18 cellular contexts compared by ENCODE assay signal in the genomic region with DNA sequence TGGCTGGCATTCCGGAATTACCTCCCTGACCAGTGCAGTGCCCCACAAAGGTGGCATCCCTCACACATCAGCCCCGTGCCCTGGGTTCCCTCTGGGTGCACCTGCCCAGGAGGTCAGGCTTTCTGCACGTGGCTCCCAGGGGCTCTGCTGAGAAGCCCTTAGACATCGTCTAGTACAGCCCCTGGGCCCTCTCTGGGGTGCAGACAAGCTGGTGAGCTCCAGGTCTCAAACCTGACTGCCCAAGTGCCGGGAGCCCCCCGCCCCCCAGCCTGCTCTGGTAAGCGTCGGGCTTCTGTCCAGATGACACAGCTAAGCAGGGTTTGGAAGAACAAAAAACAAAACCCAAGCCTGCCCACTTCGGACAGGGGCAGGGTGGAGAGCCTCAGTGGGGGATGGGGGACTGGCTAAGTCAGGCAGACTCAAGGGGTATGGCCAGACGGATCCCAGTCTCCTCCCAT. TPM values are rescaled to one million over a fixed set of nuclear protein-coding genes. Genes with fewer than 3 reads are reported as not detected.
A peak's percentile ranks its signal among the peaks of the same experiment; 100 is the strongest.
DNase-seq lines count a peak whose midpoint lies in the region; ATAC-seq and TF ChIP-seq lines count a peak whose summit lies in the region.
"Had no signal": no experiment of that assay in that cellular context is flagged by ENCODE, and none has a peak within 500 bp of the region (broad histone marks: within the 10 kb centered on the region; RNA-seq: fewer than 3 reads in every experiment).

No MANE protein-coding gene starts in this region.

- peak; percentile 75 for DNase-seq in HFFc6
- DNase-seq in natural killer cell treated with Interleukin-12 subunit alpha and Interleukin-12 subunit beta and Interleukin-15 and Interleukin-18, amount 100 ng/mL, for 72 hours (ENCODE audit: low spot score): no peak
- no peak for DNase-seq in tibial nerve (ENCODE audit: low spot score in 2 of 2)
- DNase-seq in endothelial cell (ENCODE audit: low spot score): no peak
- DNase-seq in DMS153 (lab: John Stamatoyannopoulos, UW): no peak
- DNase-seq: activated CD4-positive, alpha-beta T cell treated with anti-CD3 and anti-CD28 coated beads, Interleukin-2, amount 10 ng/mL, durations not matched to agents 24 days and 14 days; activated T-cell treated with anti-CD3 and anti-CD28 coated beads, Interleukin-2, amount 50 U/mL, for 4 hours; CD8-positive, alpha-beta memory T cell; cortex of kidney; KBM-7; midbrain; NCI-H82; stimulated activated CD4-positive, alpha-beta T cell treated with anti-CD3 and anti-CD28 coated beads, Interleukin-1b, Interleukin-23, amount 100 ng/mL, for 48 hours; T-helper 9 cell had no signal

- peaks cover 4% of the 10 kb centered on the region for H3K9me3 Mint-ChIP-seq in HFFc6
- no peaks in the 10 kb centered on the region for H3K9me3 Mint-ChIP-seq in natural killer cell treated with Interleukin-12 subunit alpha and Interleukin-12 subunit beta and Interleukin-15 and Interleukin-18, amount 100 ng/mL, for 72 hours
- H3K9me3 Mint-ChIP-seq in endothelial cell (ENCODE audit: unreplicated experiment): no peaks in the 10 kb centered on the region
- H3K9me3 Mint-ChIP-seq: activated T-cell treated with anti-CD3 and anti-CD28 coated beads, Interleukin-2, amount 50 U/mL, for 4 hours; CD8-positive, alpha-beta memory T cell had no signal

- TF ChIP-seq EP300 in tibial nerve (IDR thresholded peaks at IDR 0.05): no peak

- H3K9me3 ChIP-seq in tibial nerve: no peaks in the 10 kb centered on the region

- no peak overlapping the region for H3K4me3 ChIP-seq in tibial nerve
- H3K4me3 ChIP-seq: GM23338 had no signal

- TF ChIP-seq POLR2A in tibial nerve (IDR thresholded peaks at IDR 0.05): no peak

- peaks cover 21% of the 10 kb centered on the region for H3K36me3 Mint-ChIP-seq in HFFc6 (ENCODE audit: low read depth)
- peaks cover 6% of the 10 kb centered on the region for H3K36me3 Mint-ChIP-seq in natural killer cell treated with Interleukin-12 subunit alpha and Interleukin-12 subunit beta and Interleukin-15 and Interleukin-18, amount 100 ng/mL, for 72 hours
- peaks cover 3% of the 10 kb centered on the region for H3K36me3 Mint-ChIP-seq in endothelial cell (ENCODE audit: low read depth, unreplicated experiment)
- H3K36me3 Mint-ChIP-seq: CD8-positive, alpha-beta memory T cell had no signal

- H3K27me3 Mint-ChIP-seq in HFFc6 (ENCODE audit: insufficient read depth) (peaks cover 25% of the 10 kb centered on the region), endothelial cell (ENCODE audit: unreplicated experiment) (peaks cover 6% of the 10 kb centered on the region)
- peaks cover 0 to 2% of the 10 kb centered on the region in 2 donors for H3K27me3 Mint-ChIP-seq in natural killer cell treated with Interleukin-12 subunit alpha and Interleukin-12 subunit beta and Interleukin-15 and Interleukin-18, amount 100 ng/mL, for 72 hours
- H3K27me3 Mint-ChIP-seq: activated CD4-positive, alpha-beta T cell treated with anti-CD3 and anti-CD28 coated beads, Interleukin-2, amount 10 ng/mL, durations not matched to agents 24 days and 14 days had no signal

- H3K27me3 ChIP-seq in tibial nerve: no peaks in the 10 kb centered on the region

- H3K36me3 ChIP-seq in tibial nerve: no peaks in the 10 kb centered on the region

- H3K4me3 Mint-ChIP-seq in HFFc6 (peak overlapping the region; percentile 83), endothelial cell (ENCODE audit: unreplicated experiment) (no peak overlapping the region)
- no peak overlapping the region for H3K4me3 Mint-ChIP-seq in natural killer cell treated with Interleukin-12 subunit alpha and Interleukin-12 subunit beta and Interleukin-15 and Interleukin-18, amount 100 ng/mL, for 72 hours
- H3K4me3 Mint-ChIP-seq: activated CD4-positive, alpha-beta T cell treated with anti-CD3 and anti-CD28 coated beads, Interleukin-2, amount 10 ng/mL, durations not matched to agents 24 days and 14 days; activated T-cell treated with anti-CD3 and anti-CD28 coated beads, Interleukin-2, amount 50 U/mL, for 4 hours; CD8-positive, alpha-beta memory T cell; GM23338 had no signal

- H3K27ac Mint-ChIP-seq in HFFc6 (peak overlapping the region; percentile 98), endothelial cell (ENCODE audit: unreplicated experiment) (no peak overlapping the region)
- no peak overlapping the region for H3K27ac Mint-ChIP-seq in natural killer cell treated with Interleukin-12 subunit alpha and Interleukin-12 subunit beta and Interleukin-15 and Interleukin-18, amount 100 ng/mL, for 72 hours
- H3K27ac Mint-ChIP-seq: activated CD4-positive, alpha-beta T cell treated with anti-CD3 and anti-CD28 coated beads, Interleukin-2, amount 10 ng/mL, durations not matched to agents 24 days and 14 days; CD8-positive, alpha-beta memory T cell had no signal

- peaks cover 0 to 65% (median 34%) of the 10 kb centered on the region in 4 donors for H3K4me1 ChIP-seq in tibial nerve

- 43 to 45% methylated on average over 8 to 9 of the region's 10 CpGs for WGBS in tibial nerve, 2 donors

- peak; percentile 14 to 22 for ATAC-seq in natural killer cell treated with Interleukin-12 subunit alpha and Interleukin-12 subunit beta and Interleukin-15 and Interleukin-18, amount 100 ng/mL, for 72 hours
- no peak for ATAC-seq in HG02798 (IDR thresholded peaks at IDR 0.05; ENCODE audit: poor library complexity, unreplicated experiment)
- ATAC-seq: activated T-cell treated with anti-CD3 and anti-CD28 coated beads, Interleukin-2, amount 50 U/mL, for 4 hours; GM23338 had no signal

- TF ChIP-seq CTCF in HFFc6 (IDR thresholded peaks at IDR 0.05): no peak
- no peak for TF ChIP-seq CTCF in tibial nerve (IDR thresholded peaks at IDR 0.05)
- no peak for TF ChIP-seq CTCF in endothelial cell (IDR thresholded peaks at IDR 0.05; ENCODE audit: unreplicated experiment)

- H3K27ac ChIP-seq in cingulate gyrus (ENCODE audit: low read depth, low read length): peak overlapping the region; percentile 19
- peak overlapping the region in 3 of 4 donors; percentile 40 to 89 (median 86) for H3K27ac ChIP-seq in tibial nerve

- peaks cover 87% of the 10 kb centered on the region for H3K4me1 Mint-ChIP-seq in HFFc6 (ENCODE audit: low read depth)
- H3K4me1 Mint-ChIP-seq in natural killer cell treated with Interleukin-12 subunit alpha and Interleukin-12 subunit beta and Interleukin-15 and Interleukin-18, amount 100 ng/mL, for 72 hours (ENCODE audit: low read depth in 2 of 2): peaks cover 5 to 6% of the 10 kb centered on the region in 2 donors
- peaks cover 5% of the 10 kb centered on the region for H3K4me1 Mint-ChIP-seq in endothelial cell (ENCODE audit: unreplicated experiment)
- H3K4me1 Mint-ChIP-seq: CD8-positive, alpha-beta memory T cell had no signal

RNA-seq across cellular contexts. Expression of gene TWIST2, which starts 20.2 kb away (rescaled TPM):
- 100 to 1,000 TPM; 127 to 146 (median 137) TPM for total RNA-seq in HFFc6 (2021; fragmentation: NEBNext Ultra II Directional; extraction: Animal tissue kit (Norgen Biotek cat#: 25700))
- not detected for total RNA-seq in natural killer cell treated with Interleukin-12 subunit alpha and Interleukin-12 subunit beta and Interleukin-15 and Interleukin-18, amount 100 ng/mL, for 72 hours
- total RNA-seq in tibial nerve (100 to 1,000 TPM in 3 of 4 donors, 10 to 100 TPM in 1; 72.5 to 140 (median 106) TPM), endothelial cell (ENCODE audit: unreplicated experiment) (not detected)
- total RNA-seq: activated CD4-positive, alpha-beta T cell treated with anti-CD3 and anti-CD28 coated beads, Interleukin-2, amount 10 ng/mL, durations not matched to agents 24 days and 14 days; activated T-cell treated with anti-CD3 and anti-CD28 coated beads, Interleukin-2, amount 50 U/mL, for 4 hours; CD8-positive, alpha-beta memory T cell; frontal cortex had no signal

Comparison
In these comparisons a context has a peak if more than half of its experiments do, and no peak if none do; other contexts are left out.
1. RNA of gene TWIST2, which starts 20.2 kb away (total RNA-seq): 127 to 146 TPM in HFFc6 and 72.5 to 140 TPM in tibial nerve; not detected in endothelial cell (single experiment) and not detected in natural killer cell treated with Interleukin-12 subunit alpha and Interleukin-12 subunit beta and Interleukin-15 and Interleukin-18, amount 100 ng/mL, for 72 hours; every median in the first group is over 10 times any median in the second.